ENCODE assay signal across 8 cellular contexts in genomic region chr9:15553528-15553898, GRCh38. TPM values are rescaled to one million over a fixed set of nuclear protein-coding genes. Genes with fewer than 3 reads are reported as not detected.
DNase-seq lines count a peak whose midpoint lies in the region; ATAC-seq and FAIRE-seq lines count a peak whose summit lies in the region.

No MANE protein-coding gene starts in this region.

- no peak for DNase-seq in activated CD4-positive, alpha-beta T cell treated with anti-CD3 and anti-CD28 coated beads, Interleukin-2, amount 10 ng/mL, durations not matched to agents 7 days and 5 days
- DNase-seq in activated CD4-positive, alpha-beta T cell treated with anti-CD3 and anti-CD28 coated beads, Interleukin-2, amount 50 U/mL, for 4 hours, result no peak
- no peak for DNase-seq in T-helper 17 cell
- peak; percentile 54 for DNase-seq in superior temporal gyrus (ENCODE audit: extremely low spot score)
- DNase-seq in HTR-8/SVneo (ENCODE audit: insufficient read length, low spot score), result no peak
- no peak for DNase-seq in NCI-H2196 (lab: John Stamatoyannopoulos, UW; ENCODE audit: unreplicated experiment)

- peak overlapping the region; percentile 87 for H3K4me3 Mint-ChIP-seq in activated CD4-positive, alpha-beta T cell treated with anti-CD3 and anti-CD28 coated beads, Interleukin-2, amount 10 ng/mL, durations not matched to agents 7 days and 5 days
- H3K4me3 Mint-ChIP-seq in T-helper 17 cell, result peak overlapping the region; percentile 94

- POLR2A ChIA-PET in activated CD4-positive, alpha-beta T cell treated with anti-CD3 and anti-CD28 coated beads, Interleukin-2, amount 10 ng/mL, durations not matched to agents 7 days and 5 days (lab: Charles Lee), result interaction anchor here (1.9 kb wide), 1 partner anchor 43 kb away, joined by 9 read pairs; the partner anchor contains the start of gene PSIP1

- ATAC-seq in HG02852 (IDR thresholded peaks at IDR 0.05; ENCODE audit: unreplicated experiment) (peak; percentile 31), T-helper 17 cell (peak; percentile 5)

- FAIRE-seq in HTR-8/SVneo (lab: Jason Lieb, UNC), result no peak

- peak overlapping the region; percentile 78 for H3K4me3 ChIP-seq in iPS-11a (ENCODE audit: low read depth, low read length)

- H3K36me3 Mint-ChIP-seq in activated CD4-positive, alpha-beta T cell treated with anti-CD3 and anti-CD28 coated beads, Interleukin-2, amount 10 ng/mL, durations not matched to agents 7 days and 5 days (ENCODE audit: low read depth), result no peaks in the 10 kb centered on the region
- H3K36me3 Mint-ChIP-seq in T-helper 17 cell (ENCODE audit: low read depth), result no peaks in the 10 kb centered on the region

- no peaks in the 10 kb centered on the region for H3K9me3 Mint-ChIP-seq in activated CD4-positive, alpha-beta T cell treated with anti-CD3 and anti-CD28 coated beads, Interleukin-2, amount 10 ng/mL, durations not matched to agents 7 days and 5 days

- peaks cover 14% of the 10 kb centered on the region for H3K27me3 Mint-ChIP-seq in activated CD4-positive, alpha-beta T cell treated with anti-CD3 and anti-CD28 coated beads, Interleukin-2, amount 10 ng/mL, durations not matched to agents 7 days and 5 days
- no peaks in the 10 kb centered on the region for H3K27me3 Mint-ChIP-seq in T-helper 17 cell

- peak overlapping the region; percentile 83 for H3K27ac Mint-ChIP-seq in activated CD4-positive, alpha-beta T cell treated with anti-CD3 and anti-CD28 coated beads, Interleukin-2, amount 10 ng/mL, durations not matched to agents 7 days and 5 days
- peak overlapping the region; percentile 88 for H3K27ac Mint-ChIP-seq in T-helper 17 cell

- CTCF ChIA-PET in activated CD4-positive, alpha-beta T cell treated with anti-CD3 and anti-CD28 coated beads, Interleukin-2, amount 10 ng/mL, durations not matched to agents 7 days and 5 days (lab: Charles Lee), result interaction anchor here (0.7 to 1.8 kb wide), 6 partner anchors 11 to 53 kb away, joined by 3 to 9 read pairs (median 4); partner anchors contain the start of gene PSIP1

- H3K9me3 ChIP-seq in T-helper 17 cell (ENCODE audit: control insufficient read depth, low read length, poor library complexity, severe bottlenecking), result no peaks in the 10 kb centered on the region

- H3K4me1 Mint-ChIP-seq in activated CD4-positive, alpha-beta T cell treated with anti-CD3 and anti-CD28 coated beads, Interleukin-2, amount 10 ng/mL, durations not matched to agents 7 days and 5 days, result peaks cover 21% of the 10 kb centered on the region
- peaks cover 12% of the 10 kb centered on the region for H3K4me1 Mint-ChIP-seq in T-helper 17 cell

RNA-seq across cellular contexts. Expression of gene CCDC171, which starts 0.7 kb away (rescaled TPM):
- 1 to 10 TPM; 1.2 to 1.3 TPM for total RNA-seq in activated CD4-positive, alpha-beta T cell treated with anti-CD3 and anti-CD28 coated beads, Interleukin-2, amount 10 ng/mL, durations not matched to agents 7 days and 5 days
- 1 to 10 TPM in 1 of 2 donors, under 1 TPM in 1; 0.52 to 1.5 TPM for total RNA-seq in T-helper 17 cell

RNA-seq across cellular contexts. Expression of gene PSIP1, which starts 42.7 kb away (rescaled TPM):
- 100 to 1,000 TPM; 148 to 169 TPM for total RNA-seq in activated CD4-positive, alpha-beta T cell treated with anti-CD3 and anti-CD28 coated beads, Interleukin-2, amount 10 ng/mL, durations not matched to agents 7 days and 5 days
- 100 to 1,000 TPM; 115 to 117 TPM for total RNA-seq in T-helper 17 cell
